8 cellular contexts compared by ENCODE assay signal in genomic region chr12:7933255-7933726, GRCh38. TPM values are rescaled to one million over a fixed set of nuclear protein-coding genes. Genes with fewer than 3 reads are reported as not detected.
DNase-seq lines count a peak whose midpoint lies in the region; ATAC-seq lines count a peak whose summit lies in the region.

No MANE protein-coding gene starts in this region.

- intact Hi-C loops in CD4-positive, alpha-beta memory T cell (cut with micrococcal nuclease) = loop anchor here (1.0 kb wide), 4 partner anchors 57 to 145 kb away; no protein-coding TSS in a partner anchor

- H3K4me1 Mint-ChIP-seq in CD4-positive, alpha-beta memory T cell = peaks cover 22 to 39% (median 30%) of the 10 kb centered on the region in 4 donors
- peaks cover 32% of the 10 kb centered on the region for H3K4me1 Mint-ChIP-seq in activated CD8-positive, alpha-beta memory T cell treated with anti-CD3 and anti-CD28 coated beads, Interleukin-2, amount 10 ng/mL, durations not matched to agents 7 days and 5 days

- no peaks in the 10 kb centered on the region for H3K9me3 ChIP-seq in CD4-positive, alpha-beta memory T cell (ENCODE audit: control insufficient read depth in 1 of 2, low read length in 2 of 2)
- H3K9me3 ChIP-seq in esophagus (ENCODE audit: control insufficient read depth in 2 of 2, insufficient read depth in 1 of 2, low read depth in 1 of 2, low read length in 1 of 2) (no peaks in the 10 kb centered on the region), mucosa of rectum (ENCODE audit: control insufficient read depth in 2 of 2, low read length in 2 of 2) (no peaks in the 10 kb centered on the region)

- 1 to 2% methylated on average over 7 of the region's 7 CpGs for WGBS in esophagus, 2 donors

- no peak overlapping the region for H3K27ac Mint-ChIP-seq in CD4-positive, alpha-beta memory T cell
- no peak overlapping the region for H3K27ac Mint-ChIP-seq in activated CD8-positive, alpha-beta memory T cell treated with anti-CD3 and anti-CD28 coated beads, Interleukin-2, amount 10 ng/mL, durations not matched to agents 7 days and 5 days

- peaks cover 29 to 32% of the 10 kb centered on the region in 2 donors for H3K36me3 Mint-ChIP-seq in CD4-positive, alpha-beta memory T cell
- H3K36me3 Mint-ChIP-seq in activated CD8-positive, alpha-beta memory T cell treated with anti-CD3 and anti-CD28 coated beads, Interleukin-2, amount 10 ng/mL, durations not matched to agents 7 days and 5 days = peaks cover 28% of the 10 kb centered on the region

- POLR2A ChIA-PET in CD4-positive, alpha-beta memory T cell (lab: Charles Lee; ENCODE audit: partially characterized antibody) = interaction anchor here (0.8 to 8.2 kb wide), 20 partner anchors 10 to 293 kb away, joined by 3 to 394 read pairs (median 8); partner anchors contain the start of genes C3AR1, FOXJ2 and NECAP1

- ATAC-seq in GM19395 (IDR thresholded peaks at IDR 0.05; ENCODE audit: unreplicated experiment) = peak; percentile 82
- peak; percentile 74 for ATAC-seq in HG03521 (IDR thresholded peaks at IDR 0.05; ENCODE audit: unreplicated experiment)
- peak; percentile 68 for ATAC-seq in activated CD8-positive, alpha-beta memory T cell treated with anti-CD3 and anti-CD28 coated beads, Interleukin-2, amount 10 ng/mL, durations not matched to agents 7 days and 5 days

- CTCF ChIA-PET in CD4-positive, alpha-beta memory T cell (lab: Charles Lee; ENCODE audit: partially characterized antibody) = interaction anchor here (0.6 to 14.7 kb wide), 28 partner anchors 10 to 145 kb away, joined by 3 to 396 read pairs (median 6); partner anchors contain the start of genes C3AR1 and FOXJ2
- CTCF ChIA-PET in activated CD8-positive, alpha-beta memory T cell treated with anti-CD3 and anti-CD28 coated beads, Interleukin-2, amount 10 ng/mL, durations not matched to agents 7 days and 5 days (lab: Charles Lee) = interaction anchor here (0.6 to 10.1 kb wide), 28 partner anchors 9 to 155 kb away, joined by 3 to 353 read pairs (median 6); partner anchors contain the start of genes C3AR1 and FOXJ2

- DNase-seq in CD4-positive, alpha-beta memory T cell = peak; percentile 82 to 87 (median 86)
- peak; percentile 88 to 94 for DNase-seq in NOMO-1 (lab: John Stamatoyannopoulos, UW; ENCODE audit: unreplicated experiment in 2 of 2)
- peak; percentile 89 for DNase-seq in activated CD8-positive, alpha-beta memory T cell treated with anti-CD3 and anti-CD28 coated beads, Interleukin-2, amount 10 ng/mL, durations not matched to agents 7 days and 5 days
- DNase-seq in stimulated activated CD8-positive, alpha-beta memory T cell treated with anti-CD3 and anti-CD28 coated beads, Interleukin-4, amount 100 ng/mL, for 24 hours (ENCODE audit: low read depth) = peak; percentile 46

- H3K27me3 ChIP-seq in CD4-positive, alpha-beta memory T cell (ENCODE audit: insufficient read depth, low read length) = no peaks in the 10 kb centered on the region
- H3K27me3 ChIP-seq in esophagus (ENCODE audit: control insufficient read depth in 1 of 2, insufficient read depth in 2 of 2, low read length in 2 of 2) (no peaks in the 10 kb centered on the region), mucosa of rectum (ENCODE audit: control insufficient read depth in 2 of 2, insufficient read depth in 2 of 2, low read length in 2 of 2) (no peaks in the 10 kb centered on the region)

- peaks cover 0 to 1% (median 0%) of the 10 kb centered on the region in 8 donors for H3K9me3 Mint-ChIP-seq in CD4-positive, alpha-beta memory T cell
- H3K9me3 Mint-ChIP-seq in activated CD8-positive, alpha-beta memory T cell treated with anti-CD3 and anti-CD28 coated beads, Interleukin-2, amount 10 ng/mL, durations not matched to agents 7 days and 5 days (ENCODE audit: low read depth) = no peaks in the 10 kb centered on the region

- H3K27me3 Mint-ChIP-seq in CD4-positive, alpha-beta memory T cell = no peaks in the 10 kb centered on the region
- H3K27me3 Mint-ChIP-seq in activated CD8-positive, alpha-beta memory T cell treated with anti-CD3 and anti-CD28 coated beads, Interleukin-2, amount 10 ng/mL, durations not matched to agents 7 days and 5 days = no peaks in the 10 kb centered on the region

- peaks cover 68% of the 10 kb centered on the region for H3K4me1 ChIP-seq in CD4-positive, alpha-beta memory T cell (ENCODE audit: insufficient read depth, low read length)
- no peaks in the 10 kb centered on the region for H3K4me1 ChIP-seq in esophagus (ENCODE audit: control insufficient read depth in 2 of 2, insufficient read depth in 2 of 2, low read length in 1 of 2)
- H3K4me1 ChIP-seq in mucosa of rectum (ENCODE audit: control insufficient read depth in 2 of 2, insufficient read depth in 2 of 2, low read length in 2 of 2) = peaks cover 5 to 6% of the 10 kb centered on the region in 2 donors

- H3K27ac ChIP-seq in CD4-positive, alpha-beta memory T cell (ENCODE audit: low read depth, low read length) = peak overlapping the region; percentile 90
- peak overlapping the region; percentile 37 to 49 for H3K27ac ChIP-seq in esophagus (ENCODE audit: low read depth in 2 of 2, low read length in 1 of 2)
- peak overlapping the region; percentile 43 to 49 for H3K27ac ChIP-seq in mucosa of rectum (ENCODE audit: low read depth in 2 of 2, low read length in 2 of 2)

- H3K4me3 Mint-ChIP-seq in CD4-positive, alpha-beta memory T cell = no peak overlapping the region
- no peak overlapping the region for H3K4me3 Mint-ChIP-seq in activated CD8-positive, alpha-beta memory T cell treated with anti-CD3 and anti-CD28 coated beads, Interleukin-2, amount 10 ng/mL, durations not matched to agents 7 days and 5 days

- H3K9ac ChIP-seq in mucosa of rectum (ENCODE audit: low read depth in 1 of 2, low read length in 2 of 2) = peak overlapping the region; percentile 16 to 32

- peaks cover 54% of the 10 kb centered on the region for H3K36me3 ChIP-seq in CD4-positive, alpha-beta memory T cell (ENCODE audit: insufficient read depth, low read length)
- peaks cover 0 to 3% of the 10 kb centered on the region in 2 donors for H3K36me3 ChIP-seq in esophagus (ENCODE audit: control insufficient read depth in 2 of 2, insufficient read depth in 2 of 2, low read length in 1 of 2)
- H3K36me3 ChIP-seq in mucosa of rectum (ENCODE audit: control insufficient read depth in 2 of 2, insufficient read depth in 2 of 2, low read length in 2 of 2) = peaks cover 0 to 5% of the 10 kb centered on the region in 2 donors

- peak overlapping the region; percentile 84 to 87 for H3K4me3 ChIP-seq in CD4-positive, alpha-beta memory T cell (ENCODE audit: low read length in 2 of 2)
- H3K4me3 ChIP-seq in esophagus (ENCODE audit: low read depth in 1 of 2, low read length in 2 of 2) (peak overlapping the region in 1 of 2 donors; percentile 22), mucosa of rectum (ENCODE audit: low read length in 2 of 2) (peak overlapping the region in 1 of 2 donors; percentile 75)

RNA-seq across cellular contexts. Expression of gene SLC2A3, which starts 2.7 kb away (rescaled TPM):
- 100 to 1,000 TPM; 157 to 158 TPM for total RNA-seq in CD4-positive, alpha-beta memory T cell
- 100 to 1,000 TPM; 100 to 275 TPM for polyA plus RNA-seq in CD4-positive, alpha-beta memory T cell
- total RNA-seq in activated CD8-positive, alpha-beta memory T cell treated with anti-CD3 and anti-CD28 coated beads, Interleukin-2, amount 10 ng/mL, durations not matched to agents 7 days and 5 days = 100 to 1,000 TPM; 193 to 290 TPM
- 1 to 10 TPM; 1.2 to 2.1 TPM for polyA plus RNA-seq in esophagus
